In the genomic region with DNA sequence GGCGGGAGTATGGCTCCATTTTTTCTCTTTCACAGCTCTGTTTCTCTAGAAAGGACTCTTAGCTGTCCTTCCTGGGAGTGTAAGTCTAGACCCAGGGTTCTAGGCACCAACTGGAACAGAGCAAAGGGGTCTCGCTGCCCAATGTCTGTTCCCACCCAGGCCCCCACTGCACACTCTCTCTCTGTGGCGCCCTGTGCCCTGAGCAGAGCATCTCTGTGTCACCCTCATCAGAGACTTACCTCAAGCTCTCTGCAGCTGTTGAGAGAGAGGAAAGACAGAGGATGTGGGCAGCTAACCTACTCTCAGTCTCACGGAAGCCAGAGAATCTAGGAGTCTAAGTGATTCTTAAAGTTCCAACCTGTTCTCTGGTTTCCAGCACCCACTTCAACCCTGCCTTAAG, we compare ENCODE assay signal across 1 cellular context.
TF ChIP-seq lines count a peak whose summit lies in the region.

No MANE protein-coding gene starts in this region.

TF ChIP-seq in GM12878, 131 proteins besides CTCF, POLR2A, EP300 and RAD21 (continued from another document):
- TF ChIP-seq RUNX3 (IDR thresholded peaks at IDR 0.05; ENCODE audit: low read length) (peak; percentile 53), NFIC (IDR thresholded peaks at IDR 0.05; ENCODE audit: low read depth, low read length) (no peak)
TF ChIP-seq in GM12878: peak in this region for 4.
